1 cellular context compared by ENCODE assay signal in the genomic region with DNA sequence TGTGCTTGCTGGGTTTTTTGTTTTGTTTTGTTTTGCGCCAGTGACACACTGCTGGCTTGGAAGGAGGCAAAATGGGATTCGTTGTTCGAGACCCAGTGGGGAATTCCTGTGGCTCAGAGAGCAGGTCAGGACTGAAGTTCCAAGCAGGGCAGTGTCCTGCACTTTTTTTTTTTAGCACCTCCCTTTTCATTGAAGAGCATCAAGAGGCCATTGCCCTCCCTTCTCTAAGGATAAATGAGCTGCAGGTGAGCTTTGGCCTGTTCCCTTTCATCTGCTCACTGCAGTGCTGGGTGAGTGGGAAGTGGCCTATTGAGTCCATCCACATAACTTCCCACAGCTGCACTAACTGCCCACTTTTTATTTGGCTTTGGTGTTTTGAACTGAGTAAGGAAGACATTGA.
TF ChIP-seq lines count a peak whose summit lies in the region.

No MANE protein-coding gene starts in this region.

TF ChIP-seq in GM23338, 12 proteins besides CTCF, POLR2A, EP300 and RAD21 (continued from another document):
- TF ChIP-seq, protein P1, sequence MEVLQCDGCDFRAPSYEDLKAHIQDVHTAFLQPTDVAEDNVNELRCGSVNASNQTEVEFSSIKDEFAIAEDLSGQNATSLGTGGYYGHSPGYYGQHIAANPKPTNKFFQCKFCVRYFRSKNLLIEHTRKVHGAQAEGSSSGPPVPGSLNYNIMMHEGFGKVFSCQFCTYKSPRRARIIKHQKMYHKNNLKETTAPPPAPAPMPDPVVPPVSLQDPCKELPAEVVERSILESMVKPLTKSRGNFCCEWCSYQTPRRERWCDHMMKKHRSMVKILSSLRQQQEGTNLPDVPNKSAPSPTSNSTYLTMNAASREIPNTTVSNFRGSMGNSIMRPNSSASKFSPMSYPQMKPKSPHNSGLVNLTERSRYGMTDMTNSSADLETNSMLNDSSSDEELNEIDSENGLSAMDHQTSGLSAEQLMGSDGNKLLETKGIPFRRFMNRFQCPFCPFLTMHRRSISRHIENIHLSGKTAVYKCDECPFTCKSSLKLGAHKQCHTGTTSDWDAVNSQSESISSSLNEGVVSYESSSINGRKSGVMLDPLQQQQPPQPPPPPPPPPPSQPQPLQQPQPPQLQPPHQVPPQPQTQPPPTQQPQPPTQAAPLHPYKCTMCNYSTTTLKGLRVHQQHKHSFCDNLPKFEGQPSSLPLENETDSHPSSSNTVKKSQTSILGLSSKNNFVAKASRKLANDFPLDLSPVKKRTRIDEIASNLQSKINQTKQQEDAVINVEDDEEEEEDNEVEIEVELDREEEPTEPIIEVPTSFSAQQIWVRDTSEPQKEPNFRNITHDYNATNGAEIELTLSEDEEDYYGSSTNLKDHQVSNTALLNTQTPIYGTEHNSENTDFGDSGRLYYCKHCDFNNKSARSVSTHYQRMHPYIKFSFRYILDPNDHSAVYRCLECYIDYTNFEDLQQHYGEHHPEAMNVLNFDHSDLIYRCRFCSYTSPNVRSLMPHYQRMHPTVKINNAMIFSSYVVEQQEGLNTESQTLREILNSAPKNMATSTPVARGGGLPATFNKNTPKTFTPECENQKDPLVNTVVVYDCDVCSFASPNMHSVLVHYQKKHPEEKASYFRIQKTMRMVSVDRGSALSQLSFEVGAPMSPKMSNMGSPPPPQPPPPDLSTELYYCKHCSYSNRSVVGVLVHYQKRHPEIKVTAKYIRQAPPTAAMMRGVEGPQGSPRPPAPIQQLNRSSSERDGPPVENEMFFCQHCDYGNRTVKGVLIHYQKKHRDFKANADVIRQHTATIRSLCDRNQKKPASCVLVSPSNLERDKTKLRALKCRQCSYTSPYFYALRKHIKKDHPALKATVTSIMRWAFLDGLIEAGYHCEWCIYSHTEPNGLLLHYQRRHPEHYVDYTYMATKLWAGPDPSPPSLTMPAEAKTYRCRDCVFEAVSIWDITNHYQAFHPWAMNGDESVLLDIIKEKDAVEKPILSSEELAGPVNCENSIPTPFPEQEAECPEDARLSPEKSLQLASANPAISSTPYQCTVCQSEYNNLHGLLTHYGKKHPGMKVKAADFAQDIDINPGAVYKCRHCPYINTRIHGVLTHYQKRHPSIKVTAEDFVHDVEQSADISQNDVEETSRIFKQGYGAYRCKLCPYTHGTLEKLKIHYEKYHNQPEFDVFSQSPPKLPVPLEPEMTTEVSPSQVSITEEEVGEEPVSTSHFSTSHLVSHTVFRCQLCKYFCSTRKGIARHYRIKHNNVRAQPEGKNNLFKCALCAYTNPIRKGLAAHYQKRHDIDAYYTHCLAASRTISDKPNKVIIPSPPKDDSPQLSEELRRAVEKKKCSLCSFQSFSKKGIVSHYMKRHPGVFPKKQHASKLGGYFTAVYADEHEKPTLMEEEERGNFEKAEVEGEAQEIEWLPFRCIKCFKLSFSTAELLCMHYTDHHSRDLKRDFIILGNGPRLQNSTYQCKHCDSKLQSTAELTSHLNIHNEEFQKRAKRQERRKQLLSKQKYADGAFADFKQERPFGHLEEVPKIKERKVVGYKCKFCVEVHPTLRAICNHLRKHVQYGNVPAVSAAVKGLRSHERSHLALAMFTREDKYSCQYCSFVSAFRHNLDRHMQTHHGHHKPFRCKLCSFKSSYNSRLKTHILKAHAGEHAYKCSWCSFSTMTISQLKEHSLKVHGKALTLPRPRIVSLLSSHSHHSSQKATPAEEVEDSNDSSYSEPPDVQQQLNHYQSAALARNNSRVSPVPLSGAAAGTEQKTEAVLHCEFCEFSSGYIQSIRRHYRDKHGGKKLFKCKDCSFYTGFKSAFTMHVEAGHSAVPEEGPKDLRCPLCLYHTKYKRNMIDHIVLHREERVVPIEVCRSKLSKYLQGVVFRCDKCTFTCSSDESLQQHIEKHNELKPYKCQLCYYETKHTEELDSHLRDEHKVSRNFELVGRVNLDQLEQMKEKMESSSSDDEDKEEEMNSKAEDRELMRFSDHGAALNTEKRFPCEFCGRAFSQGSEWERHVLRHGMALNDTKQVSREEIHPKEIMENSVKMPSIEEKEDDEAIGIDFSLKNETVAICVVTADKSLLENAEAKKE (CRISPR knock-in tag; IDR thresholded peaks at IDR 0.05) = no peak
- TF ChIP-seq CREB1 (CRISPR knock-in tag; IDR thresholded peaks at IDR 0.05; ENCODE audit: low read depth) (no peak), STAT1 (IDR thresholded peaks at IDR 0.05; ENCODE audit: unreplicated experiment) (no peak), EZH2phosphoT487 (IDR thresholded peaks at IDR 0.05; ENCODE audit: unreplicated experiment) (no peak)
